Comparison of ENCODE assay signal across 7 cellular contexts in the genomic region with DNA sequence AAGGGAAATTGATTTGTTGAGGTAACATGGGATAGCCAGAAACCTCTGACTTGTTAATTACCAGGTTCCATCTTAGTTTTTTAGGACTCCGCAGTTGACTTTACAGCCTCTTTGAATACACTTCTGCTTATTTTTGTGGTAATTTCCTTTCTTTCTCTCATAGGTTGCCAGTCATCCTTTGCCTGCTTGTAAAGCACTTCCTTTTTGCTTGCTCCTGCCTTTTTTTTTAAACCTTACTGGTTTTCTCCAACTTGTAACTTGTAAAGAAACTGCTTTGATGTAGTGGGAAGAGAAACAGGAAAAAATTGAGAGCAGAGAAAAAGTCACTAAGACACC. TPM values are rescaled to one million over a fixed set of nuclear protein-coding genes. Genes with fewer than 3 reads are reported as not detected.
DNase-seq lines count a peak whose midpoint lies in the region; ATAC-seq and TF ChIP-seq lines count a peak whose summit lies in the region.

No MANE protein-coding gene starts in this region.

- peaks cover 8% of the 10 kb centered on the region for H3K36me3 Mint-ChIP-seq in endothelial cell (ENCODE audit: low read depth, unreplicated experiment)

- peaks cover 38% of the 10 kb centered on the region for H3K4me1 Mint-ChIP-seq in endothelial cell (ENCODE audit: unreplicated experiment)

- in situ Hi-C loops in gastrocnemius medialis (cut with MboI; ENCODE audit: low sequenced_read_pairs in 4 of 4) = loop anchor here in 3 of 4 donors (10.0 to 25.0 kb wide), 2 partner anchors 194 to 202 kb away; a partner anchor contains a TSS

- no peak for TF ChIP-seq CTCF in GM12875 (IDR thresholded peaks at IDR 0.05; ENCODE audit: borderline replicate concordance, insufficient read depth, low read depth, low read length)
- TF ChIP-seq CTCF in endothelial cell (IDR thresholded peaks at IDR 0.05; ENCODE audit: unreplicated experiment) = no peak
- TF ChIP-seq CTCF in gastrocnemius medialis (IDR thresholded peaks at IDR 0.05 in 4 of 5, conservative IDR thresholded peaks at IDR 0.05 in 1 of 5) = no peak

- ATAC-seq in gastrocnemius medialis = no peak
- ATAC-seq in GM21528 (IDR thresholded peaks at IDR 0.05; ENCODE audit: low FRiP score, unreplicated experiment) = no peak

- H3K36me3 ChIP-seq in NT2/D1 (ENCODE audit: insufficient read depth, insufficient read length, low read length) (peaks cover 53% of the 10 kb centered on the region), gastrocnemius medialis (no peaks in the 10 kb centered on the region)

- intact Hi-C loops in gastrocnemius medialis (cut with DNase I; ENCODE audit: low total_unique reads) = no loop called here

- no peaks in the 10 kb centered on the region for H3K9me3 Mint-ChIP-seq in endothelial cell (ENCODE audit: unreplicated experiment)

- H3K4me3 ChIP-seq in GM12875 (ENCODE audit: low read depth, low read length) (peak overlapping the region; percentile 81), NT2/D1 (ENCODE audit: insufficient read length, low read depth) (peak overlapping the region; percentile 9), gastrocnemius medialis (peak overlapping the region in 3 of 4 donors; percentile 83 to 94 (median 93))

- no peak for TF ChIP-seq POLR2A in gastrocnemius medialis (IDR thresholded peaks at IDR 0.05)

- H3K27me3 ChIP-seq in NT2/D1 (ENCODE audit: insufficient read depth, insufficient read length) (no peaks in the 10 kb centered on the region), gastrocnemius medialis (no peaks in the 10 kb centered on the region)

- H3K27ac ChIP-seq in gastrocnemius medialis = peak overlapping the region; percentile 91 to 98 (median 98)

- H3K9me3 ChIP-seq in NT2/D1 (ENCODE audit: insufficient read depth, low read length) = no peaks in the 10 kb centered on the region
- H3K9me3 ChIP-seq in gastrocnemius medialis = no peaks in the 10 kb centered on the region

- H3K9ac ChIP-seq in NT2/D1 (ENCODE audit: insufficient read length, low read depth) = no peak overlapping the region

- H3K4me3 Mint-ChIP-seq in endothelial cell (ENCODE audit: unreplicated experiment) = peak overlapping the region; percentile 92

- H3K4me1 ChIP-seq in NT2/D1 (ENCODE audit: insufficient read depth, insufficient read length) (peaks cover 2% of the 10 kb centered on the region), gastrocnemius medialis (peaks cover 42 to 55% of the 10 kb centered on the region in 2 donors)

- H3K27ac Mint-ChIP-seq in endothelial cell (ENCODE audit: unreplicated experiment) = peak overlapping the region; percentile 97

- peaks cover 2% of the 10 kb centered on the region for H3K27me3 Mint-ChIP-seq in endothelial cell (ENCODE audit: unreplicated experiment)

- DNase-seq in NT2/D1 (ENCODE audit: low read depth, low spot score) (no peak), endothelial cell (ENCODE audit: low spot score) (no peak), gastrocnemius medialis (no peak), epidermal melanocyte (ENCODE audit: insufficient read length, low spot score) (no peak), AG20443 (ENCODE audit: low spot score) (no peak)

RNA-seq across cellular contexts. Expression of a gene that starts 2.6 kb away (rescaled TPM):
- total RNA-seq in endothelial cell (ENCODE audit: unreplicated experiment) (380 TPM), gastrocnemius medialis (100 to 1,000 TPM; 220 to 392 (median 310) TPM)

RNA-seq across cellular contexts. Expression of a gene that starts 32.8 kb away (rescaled TPM):
- total RNA-seq in endothelial cell (ENCODE audit: unreplicated experiment) = 19.5 TPM
- total RNA-seq in gastrocnemius medialis = 10 to 100 TPM; 16.3 to 24.0 (median 18.5) TPM

Comparison
In these comparisons a context has a peak if more than half of its experiments do, and no peak if none do; other contexts are left out.
1. H3K4me3 ChIP-seq: peak in every context shown above with its lines; median percentile 93 in gastrocnemius medialis; 81 in GM12875; 9 in NT2/D1.